ENCODE assay signal across 20 cellular contexts in genomic region chr2:39421354-39421753, GRCh38. TPM values are rescaled to one million over a fixed set of nuclear protein-coding genes. Genes with fewer than 3 reads are reported as not detected.
A peak's percentile ranks its signal among the peaks of the same experiment; 100 is the strongest.
DNase-seq lines count a peak whose midpoint lies in the region; ATAC-seq, FAIRE-seq and TF ChIP-seq lines count a peak whose summit lies in the region.
"Had no signal": no experiment of that assay in that cellular context is flagged by ENCODE, and none has a peak within 500 bp of the region (broad histone marks: within the 10 kb centered on the region; RNA-seq: fewer than 3 reads in every experiment).

No MANE protein-coding gene starts in this region.

- TF ChIP-seq EP300 in A549 (IDR thresholded peaks at IDR 0.05), result no peak
- TF ChIP-seq EP300 in K562 (IDR thresholded peaks at IDR 0.05; ENCODE audit: low read length), result no peak

- TF ChIP-seq RAD21 in A549 (conservative IDR thresholded peaks at IDR 0.05 in 1 of 2, IDR thresholded peaks at IDR 0.05 in 1 of 2) (no peak), K562 (CRISPR knock-in tag; conservative IDR thresholded peaks at IDR 0.05 in 1 of 2, IDR thresholded peaks at IDR 0.05 in 1 of 2) (no peak)

- H3K9ac ChIP-seq in PC-3 (ENCODE audit: low read length) (no peak overlapping the region), K562 (ENCODE audit: insufficient read depth in 1 of 2, low read depth in 2 of 2, low read length in 2 of 2) (no peak overlapping the region)
- H3K9ac ChIP-seq: BLaER1 treated with 17β-estradiol and CSF1 and Interleukin-3, amounts not matched to agents 10 nM and 100 nM had no signal

- ATAC-seq in A549 (no peak), PC-3 (no peak), K562 (no peak), GM18858 (IDR thresholded peaks at IDR 0.05; ENCODE audit: unreplicated experiment) (no peak), lower lobe of right lung (no peak)
- ATAC-seq: CD8-positive, alpha-beta T cell had no signal

- H3K36me3 ChIP-seq in PC-3 (ENCODE audit: low read depth, low read length), result no peaks in the 10 kb centered on the region
- no peaks in the 10 kb centered on the region for H3K36me3 ChIP-seq in K562 (ENCODE audit: control insufficient read depth, insufficient read depth, low read length)
- no peaks in the 10 kb centered on the region for H3K36me3 ChIP-seq in lower lobe of right lung
- H3K36me3 ChIP-seq: BLaER1 treated with 17β-estradiol and CSF1 and Interleukin-3, amounts not matched to agents 10 nM and 100 nM had no signal

- no peak overlapping the region for H3K27ac ChIP-seq in A549
- H3K27ac ChIP-seq in PC-3 (ENCODE audit: low read length), result no peak overlapping the region
- H3K27ac ChIP-seq in K562 (ENCODE audit: extremely low read depth, low read depth, low read length), result no peak overlapping the region
- H3K27ac ChIP-seq in lower lobe of right lung, result no peak overlapping the region
- H3K27ac ChIP-seq: BLaER1 treated with 17β-estradiol and CSF1 and Interleukin-3, amounts not matched to agents 10 nM and 100 nM; C4-2B had no signal

- H3K9me1 ChIP-seq in K562 (ENCODE audit: control insufficient read depth, insufficient read depth, low read length), result no peaks in the 10 kb centered on the region

- H3K4me3 ChIP-seq in A549 (no peak overlapping the region), PC-3 (ENCODE audit: low read length) (no peak overlapping the region), K562 (no peak overlapping the region), lower lobe of right lung (no peak overlapping the region)
- H3K4me3 ChIP-seq: BLaER1 treated with 17β-estradiol and CSF1 and Interleukin-3, amounts not matched to agents 10 nM and 100 nM had no signal

- H3K4me2 ChIP-seq in A549 (no peak overlapping the region), PC-3 (ENCODE audit: low read length) (no peak overlapping the region), K562 (ENCODE audit: insufficient read depth, low read length) (no peak overlapping the region)
- H3K4me2 ChIP-seq: BLaER1 treated with 17β-estradiol and CSF1 and Interleukin-3, amounts not matched to agents 10 nM and 100 nM had no signal

- 98% methylated on average over 2 of the region's 2 CpGs for WGBS in A549 (ENCODE audit: missing lambda C conversion rate)
- WGBS in K562 (ENCODE audit: insufficient coverage, low coverage, missing lambda C conversion rate), result 97% methylated on average over 2 of the region's 2 CpGs

- FAIRE-seq in A549 (lab: Jason Lieb, UNC) (no peak), K562 (lab: Jason Lieb, UNC) (no peak)
- FAIRE-seq: A204.1, D721Med, G401.6, GM12891 had no signal

- in situ Hi-C loops in K562 (cut with MboI), result no loop called here

- H2AFZ ChIP-seq in PC-3 (ENCODE audit: low read length) (no peak overlapping the region), K562 (ENCODE audit: low read depth, low read length) (no peak overlapping the region)

- CTCF ChIA-PET in A549 (lab: Yijun Ruan, JAX), result no interaction called here
- CTCF ChIA-PET in PC-3 (lab: Charles Lee), result no interaction called here
- CTCF ChIA-PET in K562 (lab: Yijun Ruan, JAX; ENCODE audit: low intra/inter-chr PET ratio), result no interaction called here

- intact Hi-C loops in PC-3 (cut with micrococcal nuclease), result no loop called here
- intact Hi-C loops in K562 (cut with micrococcal nuclease), result no loop called here
- intact Hi-C loops in lower lobe of right lung (cut with DNase I), result no loop called here

- no peaks in the 10 kb centered on the region for H3F3A ChIP-seq in PC-3 (ENCODE audit: low read length, unreplicated experiment)

- TF ChIP-seq POLR2A in A549 (IDR thresholded peaks at IDR 0.05; ENCODE audit: low read length), result no peak
- TF ChIP-seq POLR2A in K562 (conservative IDR thresholded peaks at IDR 0.05), result no peak

- TF ChIP-seq CTCF in A549 (IDR thresholded peaks at IDR 0.05), result no peak
- TF ChIP-seq CTCF in PC-3 (conservative IDR thresholded peaks at IDR 0.05; ENCODE audit: low read depth, low read length), result no peak
- no peak for TF ChIP-seq CTCF in K562 (IDR thresholded peaks at IDR 0.05 in 2 of 3, conservative IDR thresholded peaks at IDR 0.05 in 1 of 3; ENCODE audit: insufficient read depth in 2 of 3, low read depth in 1 of 3, low read length in 3 of 3)
- no peak for TF ChIP-seq CTCF in lower lobe of right lung (IDR thresholded peaks at IDR 0.05)

- TSS peak; percentile 0 for BruUV-seq in PC-3 (replicated peaks; lab: Mats Ljungman, UMichigan)
- BruUV-seq in K562 (replicated peaks; lab: Mats Ljungman, UMichigan), result no TSS peak

- H3K9me3 ChIP-seq in A549 (no peaks in the 10 kb centered on the region), PC-3 (ENCODE audit: low read length) (no peaks in the 10 kb centered on the region), K562 (replicated peaks; ENCODE audit: control insufficient read depth, insufficient read depth, low read depth, low read length) (no peaks in the 10 kb centered on the region), lower lobe of right lung (no peaks in the 10 kb centered on the region)
- H3K9me3 ChIP-seq: Caco-2 had no signal

- no peak for DNase-seq in A549 (ENCODE audit: low read depth in 1 of 2, low spot score in 1 of 2)
- no peak for DNase-seq in PC-3
- DNase-seq in K562 (ENCODE audit: extremely low read depth in 1 of 4, low spot score in 3 of 4), result no peak
- DNase-seq in germinal center (ENCODE audit: low spot score), result no peak
- no peak for DNase-seq in lower lobe of right lung
- DNase-seq: 8988T; AML-193; Caco-2; Calu3; CD4-positive, alpha-beta T cell; CD8-positive, alpha-beta T cell; DMS79 treated with DMSO at 0.1 percent for 48 hours; GF-D8 had no signal

- H3K9me2 ChIP-seq in PC-3 (replicated peaks; ENCODE audit: low read length), result no peaks in the 10 kb centered on the region

- H3K4me1 ChIP-seq in A549 (peaks cover 57% of the 10 kb centered on the region), PC-3 (ENCODE audit: insufficient read depth, low read length) (0 out of 2 replicates have a peak, but pooled peaks cover 5% of the 10 kb centered on the region), K562 (replicated peaks in 1 of 2; ENCODE audit: control insufficient read depth in 2 of 2, insufficient read depth in 2 of 2, low read length in 2 of 2) (peaks cover 11 to 47% of the 10 kb centered on the region in 2 experiments), lower lobe of right lung (peaks cover 23% of the 10 kb centered on the region)
- H3K4me1 ChIP-seq: Caco-2 had no signal

- no peaks in the 10 kb centered on the region for H3K27me3 ChIP-seq in PC-3 (ENCODE audit: low read length)
- H3K27me3 ChIP-seq in K562 (ENCODE audit: control insufficient read depth in 2 of 2, insufficient read depth in 2 of 2, low read length in 2 of 2), result no peaks in the 10 kb centered on the region
- H3K27me3 ChIP-seq in lower lobe of right lung (ENCODE audit: low read depth), result no peaks in the 10 kb centered on the region
- H3K27me3 ChIP-seq: BLaER1 treated with 17β-estradiol and CSF1 and Interleukin-3, amounts not matched to agents 10 nM and 100 nM had no signal

- H3K79me2 ChIP-seq in PC-3 (ENCODE audit: low read length) (peaks cover 100% of the 10 kb centered on the region), K562 (ENCODE audit: control insufficient read depth, insufficient read depth, low read length) (peaks cover 98% of the 10 kb centered on the region)

- H4K20me1 ChIP-seq in PC-3 (ENCODE audit: low read length) (peaks cover 58% of the 10 kb centered on the region), K562 (replicated peaks; ENCODE audit: control insufficient read depth, insufficient read depth, low read length) (peaks cover 23% of the 10 kb centered on the region)

- POLR2A ChIA-PET in A549 (lab: Yijun Ruan, JAX) (no interaction called here), PC-3 (lab: Charles Lee; ENCODE audit: unreplicated experiment) (no interaction called here), K562 (lab: Yijun Ruan, JAX) (interaction anchor here (1.4 kb wide), 1 partner anchor 11 kb away, joined by 5 read pairs; no protein-coding TSS in a partner anchor)

TF ChIP-seq in A549, 52 proteins besides CTCF, POLR2A, EP300 and RAD21 (continues in another document):
- TF ChIP-seq TFCP2L1 (CRISPR knock-in tag; IDR thresholded peaks at IDR 0.05) (no peak), NR3C1 (IDR thresholded peaks at IDR 0.05) (no peak), CEBPB (IDR thresholded peaks at IDR 0.05) (no peak)

TF ChIP-seq in K562, 482 proteins besides CTCF, POLR2A, EP300 and RAD21 (continues in another document):
- TF ChIP-seq RBM25 (IDR thresholded peaks at IDR 0.05; ENCODE audit: low read depth, low read length, severe bottlenecking), result peak; percentile 84
- no peak for TF ChIP-seq SRSF9 (IDR thresholded peaks at IDR 0.05; ENCODE audit: borderline replicate concordance, low read depth, low read length)

RNA-seq across cellular contexts. Expression of gene MAP4K3, which starts 15.7 kb away (rescaled TPM):
- polyA plus RNA-seq in A549 (2011; rRNA removed), result 44.2 and 44.6 TPM in 2 replicates
- polyA plus RNA-seq in A549 (2012; cell fraction: cytosol; rRNA removed), result 7.4 and 8.6 TPM in 2 replicates
- polyA plus RNA-seq in A549 (2012; cell fraction: nucleus; rRNA removed), result 5.9 and 13.9 TPM in 2 replicates
- polyA plus RNA-seq in A549 (2017; fragmentation: RNase III; extraction: RNeasy Plus Mini Kit Qiagen cat#74134 plus additional on column Dnase treatment), result 15.8 to 17.9 TPM (median 17.7 TPM) in 3 replicates
- 21.3 and 22.3 TPM in 2 replicates for polyA minus RNA-seq in A549 (2011; rRNA and poly(A)+ RNA removed)
- total RNA-seq in PC-3 (2014; rRNA removed), result 81.1 and 97.4 TPM in 2 replicates
- total RNA-seq in K562 (2011; cell fraction: chromatin; rRNA removed; ENCODE audit: low replicate concordance), result 73.1 and 225 TPM in 2 replicates
- total RNA-seq in K562 (2011; cell fraction: nucleolus; rRNA removed), result 23.2 and 29.0 TPM in 2 replicates
- 73.0 and 112 TPM in 2 replicates for total RNA-seq in K562 (2011; cell fraction: nucleoplasm; rRNA removed)
- total RNA-seq in K562 (2014; rRNA removed), result 22.6 and 24.4 TPM in 2 replicates
- total RNA-seq in K562 (2014; rRNA removed; fragmentation: Illumina TruSeq; extraction: Trizol), result 27.8 and 30.0 TPM in 2 replicates
- 22.1 and 27.0 TPM in 2 replicates for total RNA-seq in K562 (2015; rRNA removed; fragmentation: Illumina TruSeq; extraction: Trizol)
- total RNA-seq in K562 (2021), result 16.9 and 22.2 TPM in 2 replicates
- 16.6 and 18.0 TPM in 2 replicates for polyA plus RNA-seq in K562 (2011; rRNA removed)
- 1.5 and 4.2 TPM in 2 replicates for polyA plus RNA-seq in K562 (2011; cell fraction: cytosol; rRNA removed)
- 22.8 and 28.7 TPM in 2 replicates for polyA plus RNA-seq in K562 (2011; cell fraction: nucleus; rRNA removed)
- 8.7 and 10.2 TPM in 2 replicates for polyA plus RNA-seq in K562 (2012)
- polyA plus RNA-seq in K562 (2014; fragmentation: Illumina TruSeq; extraction: Trizol), result 10.6 and 13.4 TPM in 2 replicates
- 1 to 10 TPM; 3.1 to 4.4 TPM for polyA plus RNA-seq in K562 (2014; fragmentation: Nextera tagmentation; extraction: Ambion mirVana)
- 8.2 and 11.7 TPM in 2 replicates for polyA plus RNA-seq in K562 (2014; rRNA removed)
- polyA minus RNA-seq in K562 (2011; rRNA and poly(A)+ RNA removed), result 40.5 and 51.3 TPM in 2 replicates
- 6.9 and 14.5 TPM in 2 replicates for polyA minus RNA-seq in K562 (2011; cell fraction: cytosol; rRNA and poly(A)+ RNA removed)
- polyA minus RNA-seq in K562 (2011; cell fraction: nucleus; rRNA and poly(A)+ RNA removed), result 48.7 and 81.2 TPM in 2 replicates
- 42.9 TPM for total RNA-seq in lower lobe of right lung

Comparison
In these comparisons a context has a peak if more than half of its experiments do, and no peak if none do; other contexts are left out.
1. Of the 35 proteins assayed by ChIP-seq in both K562 and A549: peak only in K562: none; only in A549: KDM1A; in both: none; in neither: 34.